ENCODE assay signal across 8 cellular contexts in genomic region chr7:100437150-100438100, GRCh38. TPM values are rescaled to one million over a fixed set of nuclear protein-coding genes. Genes with fewer than 3 reads are reported as not detected.
DNase-seq lines count a peak whose midpoint lies in the region; ATAC-seq and TF ChIP-seq lines count a peak whose summit lies in the region.

No MANE protein-coding gene starts in this region.

- H3K79me2 ChIP-seq in H9 (ENCODE audit: insufficient read depth, low read length): no peaks in the 10 kb centered on the region
- peaks cover 29% of the 10 kb centered on the region for H3K79me2 ChIP-seq in hepatocyte

- H3K4me2 ChIP-seq in H9 (ENCODE audit: insufficient read depth, insufficient read length, low read length) (no peak overlapping the region), hepatocyte (peak overlapping the region; percentile 75)

- no peak overlapping the region for H2BK20ac ChIP-seq in H9 (ENCODE audit: low read depth, low read length, poor library complexity, severe bottlenecking)

- no peaks in the 10 kb centered on the region for H4K20me1 ChIP-seq in H9 (ENCODE audit: control insufficient read depth, insufficient read depth, insufficient read length)
- H4K20me1 ChIP-seq in hepatocyte (ENCODE audit: insufficient read depth, poor library complexity, severe bottlenecking): no peaks in the 10 kb centered on the region

- peak overlapping the region in 1 of 3 experiments; percentile 61; a peak in 1 of 7 replicates for H3K27ac Mint-ChIP-seq in H9

- H3K4me1 ChIP-seq in H9 (ENCODE audit: insufficient read depth, low read length): no peaks in the 10 kb centered on the region
- H3K4me1 ChIP-seq in hepatocyte (ENCODE audit: insufficient read depth): peaks cover 15% of the 10 kb centered on the region
- peaks cover 13% of the 10 kb centered on the region in 2 donors for H3K4me1 ChIP-seq in gastrocnemius medialis

- peaks cover 25 to 27% of the 10 kb centered on the region in 2 experiments for H3K4me1 Mint-ChIP-seq in H9

- no peak overlapping the region for H2BK5ac ChIP-seq in H9 (ENCODE audit: insufficient read length, low read length)

- no peak overlapping the region for H4K8ac ChIP-seq in H9 (replicated peaks; ENCODE audit: insufficient read length, low read depth, low read length)

- no peak overlapping the region for H2BK12ac ChIP-seq in H9 (ENCODE audit: insufficient read length, low read depth, low read length)

- H4K91ac ChIP-seq in H9 (ENCODE audit: insufficient read length, low read depth, low read length): no peak overlapping the region

- H3K4me3 Mint-ChIP-seq in H9: peak overlapping the region in 1 of 2 experiments; percentile 62; a peak in 3 of 5 replicates

- H3K4me3 ChIP-seq in WERI-Rb-1 (ENCODE audit: low read depth, low read length) (no peak overlapping the region), hepatocyte (no peak overlapping the region), gastrocnemius medialis (peak overlapping the region in 2 of 4 donors; percentile 78 to 81)

- no peaks in the 10 kb centered on the region for H3K79me1 ChIP-seq in H9 (ENCODE audit: insufficient read depth, low read depth, low read length, poor library complexity, severe bottlenecking)

- peak overlapping the region; percentile 49 for H3K18ac ChIP-seq in H9 (ENCODE audit: insufficient read length, low read depth, low read length)

- no peak overlapping the region for H3K4ac ChIP-seq in H9 (ENCODE audit: low read depth, low read length)

- H2BK15ac ChIP-seq in H9 (ENCODE audit: low read depth, low read length): no peak overlapping the region

- no peak for ATAC-seq in gastrocnemius medialis

- no peak overlapping the region for H3K23ac ChIP-seq in H9 (ENCODE audit: insufficient read length, low read depth, low read length)

- H3K9me3 ChIP-seq in H9 (ENCODE audit: control insufficient read depth, low read depth, low read length): no peaks in the 10 kb centered on the region
- no peaks in the 10 kb centered on the region for H3K9me3 ChIP-seq in WERI-Rb-1 (ENCODE audit: severe bottlenecking)
- no peaks in the 10 kb centered on the region for H3K9me3 ChIP-seq in hepatocyte (ENCODE audit: low read depth)
- H3K9me3 ChIP-seq in gastrocnemius medialis: no peaks in the 10 kb centered on the region

- H3K23me2 ChIP-seq in H9 (ENCODE audit: insufficient read length, low read depth, low read length, poor library complexity, severe bottlenecking): peaks cover 7% of the 10 kb centered on the region

- TF ChIP-seq CTCF in H9 (conservative IDR thresholded peaks at IDR 0.05): no peak
- TF ChIP-seq CTCF in WERI-Rb-1 (IDR thresholded peaks at IDR 0.05; ENCODE audit: low read depth, low read length): no peak
- TF ChIP-seq CTCF in hepatocyte (IDR thresholded peaks at IDR 0.05; ENCODE audit: poor library complexity): no peak
- no peak for TF ChIP-seq CTCF in gastrocnemius medialis (IDR thresholded peaks at IDR 0.05 in 4 of 5, conservative IDR thresholded peaks at IDR 0.05 in 1 of 5)

- no peak for TF ChIP-seq POLR2A in gastrocnemius medialis (IDR thresholded peaks at IDR 0.05)

- peaks cover 25 to 48% (median 26%) of the 10 kb centered on the region in 3 experiments for H3K36me3 Mint-ChIP-seq in H9 (ENCODE audit: insufficient read depth in 1 of 3, low read depth in 3 of 3)

- H3K27ac ChIP-seq in H9 (ENCODE audit: insufficient read length, low read depth, low read length): no peak overlapping the region
- peak overlapping the region; percentile 57 for H3K27ac ChIP-seq in WERI-Rb-1
- peak overlapping the region; percentile 74 for H3K27ac ChIP-seq in hepatocyte
- H3K27ac ChIP-seq in gastrocnemius medialis: peak overlapping the region; percentile 85 to 92 (median 90)

- H3K9me3 Mint-ChIP-seq in H9: no peaks in the 10 kb centered on the region

- in situ Hi-C loops in gastrocnemius medialis (cut with MboI; ENCODE audit: low sequenced_read_pairs in 4 of 4): loop anchor here in 1 of 4 donors (25.0 kb wide), 1 partner anchor 425 kb away; the partner anchor contains the start of genes SLC12A9 and TRIP6

- DNase-seq in H9 (no peak), WERI-Rb-1 (no peak), hepatocyte (ENCODE audit: low spot score) (no peak), gastrocnemius medialis (no peak), DMS53 (lab: John Stamatoyannopoulos, UW) (no peak), NCI-H446 (lab: John Stamatoyannopoulos, UW) (no peak), activated gamma-delta T cell treated with Interleukin-2 at 50 U/mL for 16 hours (no peak), SIG-M5 (lab: John Stamatoyannopoulos, UW) (no peak)

- H3K27me3 Mint-ChIP-seq in H9 (ENCODE audit: low read depth): peaks cover 3% of the 10 kb centered on the region; the same call in 1 of the 2 replicates

- no peak overlapping the region for H3K9ac ChIP-seq in H9 (ENCODE audit: extremely low read depth, insufficient read length, low read length)

- no peak overlapping the region for H3T11ph ChIP-seq in H9 (ENCODE audit: low read length)

- no peak overlapping the region for H3K56ac ChIP-seq in H9 (ENCODE audit: insufficient read length, low read depth, low read length)

- no peak overlapping the region for H4K5ac ChIP-seq in H9 (ENCODE audit: insufficient read length, low read depth, low read length)

- intact Hi-C loops in gastrocnemius medialis (cut with DNase I; ENCODE audit: low total_unique reads): loop anchor here (2.0 kb wide), 1 partner anchor 41 kb away; the partner anchor contains the start of gene TSC22D4

- peaks cover 34% of the 10 kb centered on the region for H3K36me3 ChIP-seq in WERI-Rb-1
- H3K36me3 ChIP-seq in hepatocyte (replicated peaks; ENCODE audit: insufficient read depth, low read depth): no peaks in the 10 kb centered on the region
- peaks cover 0 to 22% of the 10 kb centered on the region in 2 donors for H3K36me3 ChIP-seq in gastrocnemius medialis

- no peak overlapping the region for H2BK120ac ChIP-seq in H9 (ENCODE audit: low read depth, low read length, poor library complexity, severe bottlenecking)

- no CpG with 5 or more reads among the region's 28 CpGs for WGBS in H9 (ENCODE audit: extremely low coverage, insufficient read length, low lambda C conversion rate)
- WGBS in hepatocyte (ENCODE audit: low lambda C conversion rate, missing lambda C conversion rate): 97% methylated on average over 28 of the region's 28 CpGs

- no peak overlapping the region for H3K14ac ChIP-seq in H9 (ENCODE audit: insufficient read depth, low read length)

- H3K27me3 ChIP-seq in H9 (ENCODE audit: insufficient read depth, low read length) (no peaks in the 10 kb centered on the region), WERI-Rb-1 (ENCODE audit: insufficient read depth, low read depth, severe bottlenecking) (no peaks in the 10 kb centered on the region), hepatocyte (no peaks in the 10 kb centered on the region), gastrocnemius medialis (no peaks in the 10 kb centered on the region)

- no peak overlapping the region for H2AFZ ChIP-seq in H9 (ENCODE audit: low read length)
- H2AFZ ChIP-seq in hepatocyte: peak overlapping the region; percentile 4

- no peaks in the 10 kb centered on the region for H3K9me2 ChIP-seq in hepatocyte (replicated peaks; ENCODE audit: insufficient read depth)

- no peak overlapping the region for H2AK5ac ChIP-seq in H9 (ENCODE audit: insufficient read length, low read length)

RNA-seq across cellular contexts. Expression of gene PPP1R35, which starts 1.1 kb away (rescaled TPM):
- total RNA-seq in H9 (2021): 37.4 and 40.2 TPM in 2 replicates
- 10.0 and 12.8 TPM in 2 replicates for total RNA-seq in hepatocyte
- 39.6 and 50.3 TPM in 2 replicates for polyA plus RNA-seq in hepatocyte
- 10 to 100 TPM in 3 of 4 donors, 1 to 10 TPM in 1; 5.1 to 16.0 (median 13.0) TPM for total RNA-seq in gastrocnemius medialis

RNA-seq across cellular contexts. Expression of gene MEPCE, which starts 7.8 kb away (rescaled TPM):
- total RNA-seq in H9 (2021) (68.0 and 69.0 TPM in 2 replicates), hepatocyte (20.9 and 23.1 TPM in 2 replicates), gastrocnemius medialis (10 to 100 TPM; 23.5 to 39.9 (median 28.6) TPM)
- polyA plus RNA-seq in hepatocyte: 15.8 and 17.2 TPM in 2 replicates

RNA-seq across cellular contexts. Expression of gene ZCWPW1, which starts 8.9 kb away (rescaled TPM):
- 1.1 and 1.3 TPM in 2 replicates for total RNA-seq in H9 (2021)
- 1.8 and 2.2 TPM in 2 replicates for total RNA-seq in hepatocyte
- polyA plus RNA-seq in hepatocyte: 3.3 and 4.9 TPM in 2 replicates
- 1 to 10 TPM; 1.6 to 8.5 (median 2.7) TPM for total RNA-seq in gastrocnemius medialis

RNA-seq across cellular contexts. Expression of gene SPACDR, which starts 26.6 kb away (rescaled TPM):
- 0.39 TPM in 1 of 2 replicates, not detected in the other for total RNA-seq in H9 (2021)
- total RNA-seq in hepatocyte: 0.13 and 0.72 TPM in 2 replicates
- polyA plus RNA-seq in hepatocyte: 0.46 TPM in 1 of 2 replicates, not detected in the other
- under 1 TPM in 1 of 4 donors, not detected in 3; 0.29 TPM for total RNA-seq in gastrocnemius medialis

RNA-seq across cellular contexts. Expression of gene TSC22D4, which starts 41.6 kb away (rescaled TPM):
- 17.2 and 17.5 TPM in 2 replicates for total RNA-seq in H9 (2021)
- 25.4 and 26.2 TPM in 2 replicates for total RNA-seq in hepatocyte
- polyA plus RNA-seq in hepatocyte: 89.6 and 90.7 TPM in 2 replicates
- total RNA-seq in gastrocnemius medialis: 10 to 100 TPM; 14.3 to 25.5 (median 21.2) TPM
